In the genomic region with DNA sequence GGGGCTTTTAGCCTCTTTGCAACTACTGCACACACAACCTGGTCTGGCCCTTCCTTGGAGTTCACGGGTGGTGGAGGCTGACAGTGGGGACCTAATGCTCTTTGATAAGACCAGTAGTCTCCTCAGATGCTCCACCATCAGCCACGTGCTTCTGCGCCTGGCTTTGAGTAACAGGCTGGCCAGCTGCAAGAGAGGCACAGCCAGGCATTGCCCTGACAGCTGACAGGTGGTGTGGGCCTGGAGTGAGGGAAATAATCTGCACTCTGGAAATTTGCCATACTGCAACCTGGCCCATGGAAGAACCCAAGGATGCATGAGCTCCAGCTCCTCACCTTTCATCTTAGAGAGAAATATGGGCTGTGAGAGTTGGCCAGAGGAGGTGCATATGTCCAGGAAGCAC, we compare ENCODE assay signal across 14 cellular contexts.
"Had no signal": no experiment of that assay in that cellular context is flagged by ENCODE, and none has a peak within 500 bp of the region (broad histone marks: within the 10 kb centered on the region; RNA-seq: fewer than 3 reads in every experiment).

No MANE protein-coding gene starts in this region.

- DNase-seq: activated CD4-positive, alpha-beta T cell treated with anti-CD3 and anti-CD28 coated beads for 48 hours; activated CD4-positive, alpha-beta T cell treated with anti-CD3 and anti-CD28 coated beads, Interleukin-2, amount 50 U/mL, for 4 hours; activated CD4-positive, CD25-positive, alpha-beta regulatory T cell treated with anti-CD3 and anti-CD28 coated beads, Interleukin-2, amount 50 U/mL, for 72 hours; activated CD8-positive, alpha-beta memory T cell treated with anti-CD3 and anti-CD28 coated beads, Interleukin-2, amount 10 ng/mL, durations not matched to agents 7 days and 5 days; activated gamma-delta T cell; activated naive CD4-positive, alpha-beta T cell treated with anti-CD3 and anti-CD28 coated beads for 36 hours; activated T-cell treated with anti-CD3 and anti-CD28 coated beads, Interleukin-2, amount 50 U/mL, for 4 hours; amygdala; MM.1S; NCI-H146; NCI-H187 treated with DMSO at 0.1 percent for 48 hours; NCI-H2081 treated with DMSO at 0.1 percent for 48 hours; NCI-H69; T-helper 9 cell had no signal
